In the genomic region with DNA sequence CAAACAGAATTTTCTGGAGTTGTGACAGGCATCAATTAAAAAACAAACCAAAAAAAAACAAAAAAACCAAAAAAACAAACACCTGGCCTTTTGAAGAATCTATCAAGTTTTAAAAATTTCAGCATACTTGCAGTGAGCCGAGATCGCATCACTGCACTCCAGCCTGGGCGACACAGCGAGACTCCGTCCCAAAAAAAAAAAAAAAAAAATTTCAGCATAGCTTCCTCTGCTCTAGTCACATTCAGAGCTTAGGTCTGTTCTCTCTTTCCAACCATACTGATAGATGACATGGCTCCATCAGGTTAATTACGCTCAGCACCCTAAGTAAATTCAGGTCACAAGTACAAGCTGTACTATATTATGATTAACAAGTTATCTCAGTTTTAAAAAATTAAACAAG, we compare ENCODE assay signal across 11 cellular contexts. TPM values are rescaled to one million over a fixed set of nuclear protein-coding genes. Genes with fewer than 3 reads are reported as not detected.
DNase-seq lines count a peak whose midpoint lies in the region; ATAC-seq and TF ChIP-seq lines count a peak whose summit lies in the region.
"Had no signal": no experiment of that assay in that cellular context is flagged by ENCODE, and none has a peak within 500 bp of the region (broad histone marks: within the 10 kb centered on the region; RNA-seq: fewer than 3 reads in every experiment).

No MANE protein-coding gene starts in this region.

- intact Hi-C loops in activated CD4-positive, alpha-beta memory T cell treated with anti-CD3 and anti-CD28 coated beads for 36 hours (cut with micrococcal nuclease), result no loop called here

- H3K4me1 Mint-ChIP-seq in activated naive CD4-positive, alpha-beta T cell treated with anti-CD3 and anti-CD28 coated beads, Interleukin-2, amount 50 U/mL, for 24 hours, result peaks cover 68% of the 10 kb centered on the region
- H3K4me1 Mint-ChIP-seq in activated CD4-positive, alpha-beta memory T cell treated with anti-CD3 and anti-CD28 coated beads for 36 hours (ENCODE audit: low read depth), result peaks cover 61% of the 10 kb centered on the region
- H3K4me1 Mint-ChIP-seq in naive B cell (peaks cover 55 to 78% (median 69%) of the 10 kb centered on the region in 3 donors), type B pancreatic cell (ENCODE audit: unreplicated experiment) (peaks cover 45% of the 10 kb centered on the region)

- H3K27ac Mint-ChIP-seq in activated naive CD4-positive, alpha-beta T cell treated with anti-CD3 and anti-CD28 coated beads, Interleukin-2, amount 50 U/mL, for 24 hours, result peak overlapping the region; percentile 68
- H3K27ac Mint-ChIP-seq in activated CD4-positive, alpha-beta memory T cell treated with anti-CD3 and anti-CD28 coated beads for 36 hours, result peak overlapping the region; percentile 45
- H3K27ac Mint-ChIP-seq in naive B cell, result peak overlapping the region in 5 of 6 donors; percentile 88 to 100 (median 98)
- H3K27ac Mint-ChIP-seq in type B pancreatic cell, result peak overlapping the region; percentile 41

- no peaks in the 10 kb centered on the region for H3K9me3 Mint-ChIP-seq in activated naive CD4-positive, alpha-beta T cell treated with anti-CD3 and anti-CD28 coated beads, Interleukin-2, amount 50 U/mL, for 24 hours
- no peaks in the 10 kb centered on the region for H3K9me3 Mint-ChIP-seq in activated CD4-positive, alpha-beta memory T cell treated with anti-CD3 and anti-CD28 coated beads for 36 hours
- H3K9me3 Mint-ChIP-seq in naive B cell, result no peaks in the 10 kb centered on the region
- H3K9me3 Mint-ChIP-seq in type B pancreatic cell, result no peaks in the 10 kb centered on the region

- no peak for TF ChIP-seq CTCF in type B pancreatic cell (conservative IDR thresholded peaks at IDR 0.05)

- CTCF ChIA-PET in activated CD4-positive, alpha-beta memory T cell treated with anti-CD3 and anti-CD28 coated beads for 36 hours (lab: Charles Lee), result interaction anchor here (6.4 kb wide), 1 partner anchor 43 kb away, joined by 55 read pairs; no protein-coding TSS in a partner anchor

- no peaks in the 10 kb centered on the region for H3K27me3 Mint-ChIP-seq in activated naive CD4-positive, alpha-beta T cell treated with anti-CD3 and anti-CD28 coated beads, Interleukin-2, amount 50 U/mL, for 24 hours
- H3K27me3 Mint-ChIP-seq in activated CD4-positive, alpha-beta memory T cell treated with anti-CD3 and anti-CD28 coated beads for 36 hours, result no peaks in the 10 kb centered on the region
- H3K27me3 Mint-ChIP-seq in naive B cell (no peaks in the 10 kb centered on the region), type B pancreatic cell (no peaks in the 10 kb centered on the region)

- POLR2A ChIA-PET in activated CD4-positive, alpha-beta memory T cell treated with anti-CD3 and anti-CD28 coated beads for 36 hours (lab: Charles Lee), result interaction anchor here (6.8 kb wide), 1 partner anchor 17 kb away, joined by 98 read pairs; no protein-coding TSS in a partner anchor

- H3K36me3 Mint-ChIP-seq in activated naive CD4-positive, alpha-beta T cell treated with anti-CD3 and anti-CD28 coated beads, Interleukin-2, amount 50 U/mL, for 24 hours, result peaks cover 2% of the 10 kb centered on the region
- peaks cover 15% of the 10 kb centered on the region for H3K36me3 Mint-ChIP-seq in activated CD4-positive, alpha-beta memory T cell treated with anti-CD3 and anti-CD28 coated beads for 36 hours
- H3K36me3 Mint-ChIP-seq in naive B cell (peaks cover 0 to 4% of the 10 kb centered on the region in 2 donors), type B pancreatic cell (no peaks in the 10 kb centered on the region)

- ATAC-seq in naive B cell (ENCODE audit: low read depth in 2 of 2), result no peak
- ATAC-seq in HG03565 (IDR thresholded peaks at IDR 0.05; ENCODE audit: unreplicated experiment), result no peak
- no peak for ATAC-seq in HG03521 (IDR thresholded peaks at IDR 0.05; ENCODE audit: unreplicated experiment)

- peak overlapping the region; percentile 51 for H3K4me3 Mint-ChIP-seq in activated naive CD4-positive, alpha-beta T cell treated with anti-CD3 and anti-CD28 coated beads, Interleukin-2, amount 50 U/mL, for 24 hours
- H3K4me3 Mint-ChIP-seq in activated CD4-positive, alpha-beta memory T cell treated with anti-CD3 and anti-CD28 coated beads for 36 hours, result peak overlapping the region; percentile 37
- H3K4me3 Mint-ChIP-seq in naive B cell (peak overlapping the region in 7 of 8 donors; percentile 39 to 99 (median 92)), type B pancreatic cell (peak overlapping the region; percentile 67)

- no peak for DNase-seq in activated naive CD4-positive, alpha-beta T cell (lab: John Stamatoyannopoulos, UW)
- DNase-seq in activated CD4-positive, alpha-beta memory T cell treated with anti-CD3 and anti-CD28 coated beads for 36 hours, result no peak
- DNase-seq in naive B cell (no peak), type B pancreatic cell (ENCODE audit: extremely low spot score, unreplicated experiment) (no peak), putamen (ENCODE audit: low spot score) (no peak)
- DNase-seq: AML-193, Kasumi-1, NCI-H2081 treated with DMSO at 0.1 percent for 48 hours had no signal

RNA-seq across cellular contexts. Expression of a gene that starts 3.1 kb away (rescaled TPM):
- 10 to 100 TPM; 25.0 to 27.6 TPM for total RNA-seq in activated CD4-positive, alpha-beta memory T cell treated with anti-CD3 and anti-CD28 coated beads for 36 hours
- polyA plus RNA-seq in naive B cell (ENCODE audit: low read depth in 6 of 6), result 100 to 1,000 TPM in 1 of 6 donors, 10 to 100 TPM in 5; 29.8 to 112 (median 53.0) TPM
- total RNA-seq in type B pancreatic cell (ENCODE audit: low replicate concordance), result 20.6 and 32.3 TPM in 2 replicates

Comparison
In these comparisons a context has a peak if more than half of its experiments do, and no peak if none do; other contexts are left out.
1. H3K27ac Mint-ChIP-seq: peak in every context shown above with its lines; median percentile 98 in naive B cell; 68 in activated naive CD4-positive, alpha-beta T cell treated with anti-CD3 and anti-CD28 coated beads, Interleukin-2, amount 50 U/mL, for 24 hours; 45 in activated CD4-positive, alpha-beta memory T cell treated with anti-CD3 and anti-CD28 coated beads for 36 hours; 41 in type B pancreatic cell.
2. H3K4me3 Mint-ChIP-seq: peak in every context shown above with its lines; median percentile 92 in naive B cell; 67 in type B pancreatic cell; 51 in activated naive CD4-positive, alpha-beta T cell treated with anti-CD3 and anti-CD28 coated beads, Interleukin-2, amount 50 U/mL, for 24 hours; 37 in activated CD4-positive, alpha-beta memory T cell treated with anti-CD3 and anti-CD28 coated beads for 36 hours.